In genomic region chr3:65595997-65596300, GRCh38 we compare ENCODE assay signal across 2 cellular contexts.
TF ChIP-seq lines count a peak whose summit lies in the region.

No MANE protein-coding gene starts in this region.

TF ChIP-seq in SK-N-SH, 30 proteins besides CTCF, POLR2A, EP300 and RAD21 (continued from another document):
- TF ChIP-seq FOSL2 (IDR thresholded peaks at IDR 0.05; ENCODE audit: borderline replicate concordance, low read depth): no peak

TF ChIP-seq in SK-N-SH treated with all-trans-retinoic acid at 6 μM for 48 hours, 23 proteins besides CTCF, POLR2A, EP300 and RAD21 (continued from another document):
- TF ChIP-seq CREB5 (CRISPR knock-in tag; IDR thresholded peaks at IDR 0.05; ENCODE audit: low read depth) (no peak), ARNTL (CRISPR knock-in tag; IDR thresholded peaks at IDR 0.05; ENCODE audit: borderline replicate concordance, low read depth) (no peak), ISL1 (CRISPR knock-in tag; IDR thresholded peaks at IDR 0.05) (no peak)
